In the genomic region with DNA sequence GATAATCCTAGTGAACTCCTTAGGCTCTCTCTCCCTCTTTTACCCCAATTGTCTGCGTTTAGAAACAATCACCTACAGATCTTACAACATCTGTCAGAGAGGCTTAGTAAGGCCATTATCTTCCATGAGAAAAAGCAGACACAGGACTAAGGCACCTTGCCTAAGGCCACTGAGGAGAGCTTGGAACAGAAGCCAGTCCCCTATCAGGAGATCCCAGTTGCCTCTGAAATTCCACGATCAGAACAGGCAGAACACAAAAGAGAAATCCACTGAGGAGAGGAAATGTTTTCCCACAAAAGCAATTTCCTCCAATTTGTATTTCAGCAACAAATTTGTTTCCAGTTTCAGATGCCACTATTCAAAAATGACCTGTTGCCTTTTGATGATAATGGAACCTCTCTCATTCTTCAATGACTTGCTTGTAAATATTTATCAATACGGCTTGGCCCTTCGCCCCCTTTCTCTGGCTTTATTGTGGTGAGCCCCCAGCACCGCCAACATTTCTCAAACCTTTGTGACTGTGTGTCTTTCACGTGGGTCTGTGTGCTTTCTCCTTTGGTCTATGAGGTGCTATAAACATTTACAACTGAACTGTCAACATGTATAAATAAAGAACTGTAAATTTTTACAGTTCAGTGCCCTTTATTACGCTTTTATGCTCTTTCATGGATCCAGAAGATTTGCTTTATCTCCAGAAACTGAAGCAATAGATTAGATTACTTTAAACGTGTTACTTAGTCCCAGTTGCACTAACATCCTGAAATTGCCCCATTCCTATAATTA, we compare ENCODE assay signal across 16 cellular contexts.
DNase-seq lines count a peak whose midpoint lies in the region; TF ChIP-seq lines count a peak whose summit lies in the region.
"Had no signal": no experiment of that assay in that cellular context is flagged by ENCODE, and none has a peak within 500 bp of the region (broad histone marks: within the 10 kb centered on the region; RNA-seq: fewer than 3 reads in every experiment).

No MANE protein-coding gene starts in this region.

- H3K9ac ChIP-seq in colonic mucosa (ENCODE audit: low read depth in 2 of 2, low read length in 2 of 2) (peak overlapping the region in 1 of 2 donors; percentile 19), mesenchymal stem cell (ENCODE audit: low read length) (no peak overlapping the region), smooth muscle cell (ENCODE audit: low read depth) (no peak overlapping the region)

- no peak overlapping the region for H3K23ac ChIP-seq in mesenchymal stem cell (ENCODE audit: low read length in 2 of 2)

- H3F3A ChIP-seq in smooth muscle cell (ENCODE audit: low read depth) = no peaks in the 10 kb centered on the region

- H2AK5ac ChIP-seq in mesenchymal stem cell (ENCODE audit: low read length, severe bottlenecking) = peak overlapping the region; percentile 84

- H3K4ac ChIP-seq in mesenchymal stem cell (ENCODE audit: low read depth in 1 of 2, low read length in 2 of 2) = no peak overlapping the region

- 25% methylated on average over 6 of the region's 8 CpGs for WGBS in mesenchymal stem cell
- WGBS in smooth muscle cell (ENCODE audit: low lambda C conversion rate) = 12% methylated on average over 8 of the region's 8 CpGs

- H3K79me1 ChIP-seq in mesenchymal stem cell (replicated peaks; ENCODE audit: low read length, poor library complexity, severe bottlenecking) = no peaks in the 10 kb centered on the region

- no peaks in the 10 kb centered on the region for H3K79me2 ChIP-seq in smooth muscle cell (ENCODE audit: low read depth)

- H2AFZ ChIP-seq in mesenchymal stem cell (ENCODE audit: low read depth, low read length) (no peak overlapping the region), smooth muscle cell (ENCODE audit: low read depth) (no peak overlapping the region)

- H3K27me3 ChIP-seq in colonic mucosa (no peaks in the 10 kb centered on the region), mesenchymal stem cell (ENCODE audit: control insufficient read depth in 1 of 2, insufficient read depth in 1 of 2, low read length in 2 of 2) (no peaks in the 10 kb centered on the region), smooth muscle cell (ENCODE audit: low read depth) (peaks cover 28% of the 10 kb centered on the region)
- H3K27me3 ChIP-seq: SJCRH30, suprapubic skin had no signal

- no peak overlapping the region for H3K4me2 ChIP-seq in mesenchymal stem cell (ENCODE audit: low read length, poor library complexity, severe bottlenecking)
- H3K4me2 ChIP-seq in smooth muscle cell = peak overlapping the region; percentile 34

- H4K8ac ChIP-seq in mesenchymal stem cell (ENCODE audit: low read length) = no peak overlapping the region

- H4K20me1 ChIP-seq in smooth muscle cell (ENCODE audit: low read depth) = no peaks in the 10 kb centered on the region

- no peak overlapping the region for H2BK120ac ChIP-seq in mesenchymal stem cell (ENCODE audit: low read depth, low read length)

- H2BK12ac ChIP-seq in mesenchymal stem cell (ENCODE audit: low read length in 2 of 2) = no peak overlapping the region

- H3K4me3 ChIP-seq in colonic mucosa = no peak overlapping the region
- no peak overlapping the region for H3K4me3 ChIP-seq in mesenchymal stem cell (ENCODE audit: insufficient read depth in 1 of 2, low read depth in 1 of 2, low read length in 2 of 2)
- H3K4me3 ChIP-seq in smooth muscle cell = no peak overlapping the region
- H3K4me3 ChIP-seq: lower lobe of right lung, SJCRH30, suprapubic skin had no signal

- TF ChIP-seq CTCF in colonic mucosa (IDR thresholded peaks at IDR 0.05) (no peak), smooth muscle cell (IDR thresholded peaks at IDR 0.05; ENCODE audit: borderline replicate concordance, insufficient read depth, poor library complexity, severe bottlenecking) (no peak)

- H4K91ac ChIP-seq in mesenchymal stem cell (ENCODE audit: low read length) = no peak overlapping the region

- H3K4me1 ChIP-seq in colonic mucosa (no peaks in the 10 kb centered on the region), mesenchymal stem cell (ENCODE audit: control insufficient read depth, insufficient read depth, low read depth, low read length) (no peaks in the 10 kb centered on the region), smooth muscle cell (ENCODE audit: low read depth) (peaks cover 12% of the 10 kb centered on the region)
- H3K4me1 ChIP-seq: lower lobe of right lung, SJCRH30, suprapubic skin had no signal

- H2BK5ac ChIP-seq in mesenchymal stem cell (ENCODE audit: low read depth, low read length, poor library complexity, severe bottlenecking) = no peak overlapping the region

- H3K27ac ChIP-seq in colonic mucosa (peak overlapping the region; percentile 1), mesenchymal stem cell (ENCODE audit: low read length, poor library complexity, severe bottlenecking) (no peak overlapping the region), smooth muscle cell (ENCODE audit: low read depth) (peak overlapping the region; percentile 77)
- H3K27ac ChIP-seq: lower lobe of right lung, SJCRH30, suprapubic skin had no signal

- H3K9me3 ChIP-seq in colonic mucosa = no peaks in the 10 kb centered on the region
- H3K9me3 ChIP-seq in mesenchymal stem cell (ENCODE audit: control insufficient read depth, low read length) = peaks cover 3% of the 10 kb centered on the region
- H3K9me3 ChIP-seq in smooth muscle cell (replicated peaks; ENCODE audit: low read depth) = no peaks in the 10 kb centered on the region
- H3K9me3 ChIP-seq: lower lobe of right lung, SJCRH30, suprapubic skin had no signal

- H3K18ac ChIP-seq in mesenchymal stem cell (ENCODE audit: low read depth in 1 of 2, low read length in 2 of 2) = no peak overlapping the region

- no peak overlapping the region for H3K14ac ChIP-seq in mesenchymal stem cell (ENCODE audit: low read length in 2 of 2)

- DNase-seq in M059J (ENCODE audit: low read depth) (peak; percentile 38), colonic mucosa (peak; percentile 35), mesenchymal stem cell (peak; percentile 26), smooth muscle cell (lab: John Stamatoyannopoulos, UW; ENCODE audit: unreplicated experiment) (no peak), iPS-NIHi11 (ENCODE audit: low spot score) (no peak), AML-193 (lab: John Stamatoyannopoulos, UW) (no peak), hippocampal formation (lab: John Stamatoyannopoulos, UW) (no peak)
- DNase-seq: activated CD4-positive, alpha-beta T cell treated with anti-CD3 and anti-CD28 coated beads for 48 hours; effector CD4-positive, alpha-beta T cell; lower lobe of right lung; NCI-H146; SJCRH30; stimulated activated CD4-positive, alpha-beta T cell treated with anti-CD3 and anti-CD28 coated beads, Interleukin-4, amount 100 ng/mL, for 24 hours; stimulated activated CD8-positive, alpha-beta memory T cell treated with anti-CD3 and anti-CD28 coated beads, Interleukin-4, amount 100 ng/mL, for 48 hours; T1000 had no signal

- intact Hi-C loops in colonic mucosa (cut with DNase I) = no loop called here

- H3K36me3 ChIP-seq in colonic mucosa = no peaks in the 10 kb centered on the region
- H3K36me3 ChIP-seq in mesenchymal stem cell (ENCODE audit: control insufficient read depth in 1 of 2, insufficient read depth in 2 of 2, low read depth in 1 of 2, low read length in 2 of 2) = no peaks in the 10 kb centered on the region
- no peaks in the 10 kb centered on the region for H3K36me3 ChIP-seq in smooth muscle cell (ENCODE audit: low read depth)
- H3K36me3 ChIP-seq: lower lobe of right lung, SJCRH30, suprapubic skin had no signal

- no peak overlapping the region for H2BK15ac ChIP-seq in mesenchymal stem cell (ENCODE audit: low read depth, poor library complexity, severe bottlenecking)

Comparison
In these comparisons a context has a peak if more than half of its experiments do, and no peak if none do; other contexts are left out.
1. DNase-seq: peak in M059J (single experiment), colonic mucosa (single experiment) and mesenchymal stem cell (single experiment); none in smooth muscle cell (single experiment), iPS-NIHi11 (single experiment), AML-193 (0 of 2) and hippocampal formation (0 of 2).